ENCODE assay signal across 18 cellular contexts in the genomic region with DNA sequence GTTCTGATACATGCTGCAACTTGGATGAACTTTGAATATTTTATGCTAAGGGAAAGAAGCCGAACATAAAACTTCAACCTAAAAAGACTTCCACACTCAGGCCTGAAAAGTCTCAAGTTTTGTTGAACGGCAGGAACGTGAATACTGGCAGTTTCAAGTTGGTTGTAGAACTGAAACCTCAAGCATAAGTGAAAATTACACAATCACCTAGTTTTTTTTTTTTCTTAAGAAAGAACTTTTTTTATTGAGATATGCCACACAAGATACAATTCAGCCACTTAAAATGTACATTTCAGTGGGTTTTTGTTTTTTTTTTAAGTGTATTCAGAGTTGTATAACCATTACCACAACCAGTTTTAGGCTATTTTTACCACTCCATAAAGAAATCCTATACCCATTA. TPM values are rescaled to one million over a fixed set of nuclear protein-coding genes. Genes with fewer than 3 reads are reported as not detected.
"Had no signal": no experiment of that assay in that cellular context is flagged by ENCODE, and none has a peak within 500 bp of the region (broad histone marks: within the 10 kb centered on the region; RNA-seq: fewer than 3 reads in every experiment).

No MANE protein-coding gene starts in this region.

- H3K4me1 Mint-ChIP-seq: endodermal cell, neural crest cell had no signal

- H3K27me3 ChIP-seq: dorsolateral prefrontal cortex, heart left ventricle, tibial nerve, uterus had no signal

- H3K9me3 Mint-ChIP-seq: endodermal cell, immature natural killer cell had no signal

- DNase-seq: activated CD4-positive, CD25-positive, alpha-beta regulatory T cell treated with anti-CD3 and anti-CD28 coated beads, Interleukin-2, amount 50 U/mL, for 72 hours; activated effector memory CD4-positive, alpha-beta T cell treated with Interleukin-2 at 50 U/mL for 16 hours; activated naive CD4-positive, alpha-beta T cell treated with anti-CD3 and anti-CD28 coated beads, Interleukin-2, amount 50 U/mL, for 16 hours; dorsolateral prefrontal cortex; endodermal cell; heart left ventricle; immature natural killer cell; right cardiac atrium; stimulated activated CD4-positive, alpha-beta T cell treated with anti-CD3 and anti-CD28 coated beads, Interleukin-15, amount 100 ng/mL, for 24 hours; stimulated activated CD4-positive, alpha-beta T cell treated with anti-CD3 and anti-CD28 coated beads, Interleukin-4, amount 100 ng/mL, for 1 hour; stimulated activated naive CD4-positive, alpha-beta T cell treated with Interleukin-2 at 50 U/mL for 16 hours; substantia nigra; uterus had no signal

- H3K4me3 Mint-ChIP-seq: endodermal cell, immature natural killer cell, neural crest cell had no signal

- H3K36me3 ChIP-seq: prostate gland, uterus had no signal

- H3K4me3 ChIP-seq: dorsolateral prefrontal cortex, heart left ventricle, prostate gland, skin epidermis, tibial nerve, uterus had no signal

- H3K27ac Mint-ChIP-seq: endodermal cell had no signal

- H3K9me3 ChIP-seq: prostate gland, uterus had no signal

- H3K4me1 ChIP-seq: prostate gland, tibial nerve, uterus had no signal

RNA-seq across cellular contexts. Expression of a gene that starts 50.8 kb away (rescaled TPM):
- total RNA-seq: epithelial cell of proximal tubule had no signal
